ENCODE assay signal across 28 cellular contexts in genomic region chr9:68692519-68692918, GRCh38. TPM values are rescaled to one million over a fixed set of nuclear protein-coding genes. Genes with fewer than 3 reads are reported as not detected.
"Had no signal": no experiment of that assay in that cellular context is flagged by ENCODE, and none has a peak within 500 bp of the region (broad histone marks: within the 10 kb centered on the region; RNA-seq: fewer than 3 reads in every experiment).

No MANE protein-coding gene starts in this region.

- H3K4me1 Mint-ChIP-seq: stimulated activated naive CD8-positive, alpha-beta T cell treated with anti-CD3 and anti-CD28 coated beads, Interleukin-15, amount 100 ng/mL, for 72 hours had no signal

- H3K79me2 ChIP-seq: hepatocyte had no signal

- FAIRE-seq: pancreas had no signal

- H3K4me3 ChIP-seq: heart right ventricle, hepatocyte, lung, pancreas, prostate gland, right lobe of liver, smooth muscle cell, tibial nerve, vagina had no signal

- H3K9me3 ChIP-seq: pancreas, prostate gland, right lobe of liver, tibial nerve, vagina had no signal

- H3K36me3 ChIP-seq: heart right ventricle, pancreas, prostate gland, right lobe of liver, tibial nerve, vagina had no signal

- H3K9me3 Mint-ChIP-seq: natural killer cell treated with Interleukin-12 subunit alpha and Interleukin-12 subunit beta and Interleukin-15 and Interleukin-18, amount 100 ng/mL, for 72 hours; stimulated activated memory B cell treated with anti-CD40 and anti-IgM and Interleukin-4, amounts not matched to agents 10 μg/mL and 1 μg/mL and 100 μg/mL, for 72 hours; stimulated activated naive CD8-positive, alpha-beta T cell treated with anti-CD3 and anti-CD28 coated beads, Interleukin-15, amount 100 ng/mL, for 72 hours; type B pancreatic cell had no signal

- H3K4me2 ChIP-seq: hepatocyte, smooth muscle cell had no signal

- H3K27ac Mint-ChIP-seq: mesothelial cell of epicardium; natural killer cell treated with Interleukin-12 subunit alpha and Interleukin-12 subunit beta and Interleukin-15 and Interleukin-18, amount 100 ng/mL, for 72 hours; stimulated activated memory B cell treated with anti-CD40 and anti-IgM and Interleukin-4, amounts not matched to agents 10 μg/mL and 1 μg/mL and 100 μg/mL, for 72 hours; stimulated activated naive CD8-positive, alpha-beta T cell treated with anti-CD3 and anti-CD28 coated beads, Interleukin-15, amount 100 ng/mL, for 72 hours; type B pancreatic cell had no signal

- DNase-seq: heart right ventricle; islet precursor cell; mesendoderm; naive B cell; nucleus accumbens; pancreas; posterior cingulate gyrus; retina; right lobe of liver; stimulated activated CD4-positive, alpha-beta T cell treated with anti-CD3 and anti-CD28 coated beads, Interleukin-1b, Interleukin-23, amount 100 ng/mL, for 48 hours; stimulated activated CD4-positive, alpha-beta T cell treated with anti-CD3 and anti-CD28 coated beads, Interleukin-2, amount 100 ng/mL, for 48 hours; stimulated activated CD4-positive, alpha-beta T cell treated with anti-CD3 and anti-CD28 coated beads, Interleukin-4, amount 100 ng/mL, for 4 hours; stimulated activated CD8-positive, alpha-beta memory T cell treated with anti-CD3 and anti-CD28 coated beads, Interleukin-4, amount 100 ng/mL, for 48 hours; stimulated activated naive CD4-positive, alpha-beta T cell treated with Interleukin-2 at 50 U/mL for 16 hours; stimulated activated naive CD8-positive, alpha-beta T cell treated with anti-CD3 and anti-CD28 coated beads, Interleukin-15, amount 100 ng/mL, for 72 hours; substantia nigra had no signal

- H3K4me1 ChIP-seq: pancreas, prostate gland, right lobe of liver, vagina had no signal

- ATAC-seq: left lobe of liver; natural killer cell treated with Interleukin-12 subunit alpha and Interleukin-12 subunit beta and Interleukin-15 and Interleukin-18, amount 100 ng/mL, for 72 hours; pancreas; right lobe of liver; stimulated activated memory B cell treated with anti-CD40 and anti-IgM and Interleukin-4, amounts not matched to agents 10 μg/mL and 1 μg/mL and 100 μg/mL, for 72 hours; stimulated activated naive CD8-positive, alpha-beta T cell treated with anti-CD3 and anti-CD28 coated beads, Interleukin-15, amount 100 ng/mL, for 72 hours had no signal

- H3K36me3 Mint-ChIP-seq: mesothelial cell of epicardium; natural killer cell treated with Interleukin-12 subunit alpha and Interleukin-12 subunit beta and Interleukin-15 and Interleukin-18, amount 100 ng/mL, for 72 hours; stimulated activated memory B cell treated with anti-CD40 and anti-IgM and Interleukin-4, amounts not matched to agents 10 μg/mL and 1 μg/mL and 100 μg/mL, for 72 hours; type B pancreatic cell had no signal

- H3K4me3 Mint-ChIP-seq: mesothelial cell of epicardium; naive B cell; natural killer cell treated with Interleukin-12 subunit alpha and Interleukin-12 subunit beta and Interleukin-15 and Interleukin-18, amount 100 ng/mL, for 72 hours; stimulated activated memory B cell treated with anti-CD40 and anti-IgM and Interleukin-4, amounts not matched to agents 10 μg/mL and 1 μg/mL and 100 μg/mL, for 72 hours; stimulated activated naive CD8-positive, alpha-beta T cell treated with anti-CD3 and anti-CD28 coated beads, Interleukin-15, amount 100 ng/mL, for 72 hours; type B pancreatic cell had no signal

- H3K27ac ChIP-seq: hepatocyte, pancreas, prostate gland, right lobe of liver, tibial nerve, vagina had no signal

- H3K27me3 ChIP-seq: heart right ventricle, hepatocyte, pancreas, right lobe of liver, vagina had no signal

- H2AFZ ChIP-seq: hepatocyte had no signal

RNA-seq across cellular contexts. Expression of gene PIP5K1B, which starts 12.5 kb away (rescaled TPM):
- total RNA-seq: osteoblast, smooth muscle cell had no signal
- polyA plus RNA-seq: smooth muscle cell had no signal
